8 cellular contexts compared by ENCODE assay signal in genomic region chr7:127253289-127254162, GRCh38. TPM values are rescaled to one million over a fixed set of nuclear protein-coding genes. Genes with fewer than 3 reads are reported as not detected.
DNase-seq lines count a peak whose midpoint lies in the region; ATAC-seq lines count a peak whose summit lies in the region.

No MANE protein-coding gene starts in this region.

- peaks cover 84% of the 10 kb centered on the region for H3K27me3 ChIP-seq in ACC112 (ENCODE audit: insufficient read depth, low read length)

- peak overlapping the region; percentile 68 for H2AFZ ChIP-seq in ACC112 (ENCODE audit: low read length, unreplicated experiment)

- H3K4me3 ChIP-seq in ACC112 (ENCODE audit: low read depth, low read length), result peak overlapping the region; percentile 84

- H3K36me3 ChIP-seq in ACC112 (ENCODE audit: insufficient read depth, low read length), result no peaks in the 10 kb centered on the region

- no peak overlapping the region for H3K27ac ChIP-seq in ACC112 (ENCODE audit: low read depth, low read length)

- no peaks in the 10 kb centered on the region for H3K79me2 ChIP-seq in ACC112 (ENCODE audit: control insufficient read depth, insufficient read depth, low read length, unreplicated experiment)

- ATAC-seq in GM18508 (IDR thresholded peaks at IDR 0.05; ENCODE audit: insufficient read depth, unreplicated experiment) (peak; percentile 78), HG02981 (IDR thresholded peaks at IDR 0.05; ENCODE audit: unreplicated experiment) (peak; percentile 84), left lobe of liver (peak; percentile 75)

- DNase-seq in NCI-H2081 treated with DMSO at 0.1 percent for 48 hours (lab: John Stamatoyannopoulos, UW), result peak; percentile 31
- peak; percentile 28 for DNase-seq in activated CD4-positive, alpha-beta T cell treated with anti-CD3 and anti-CD28 coated beads for 1 hour
- DNase-seq in dedifferentiated amniotic fluid mesenchymal stem cell (ENCODE audit: extremely low spot score), result peak; percentile 44
- DNase-seq in left lobe of liver (ENCODE audit: low spot score), result peak; percentile 74
- peak; percentile 37 for DNase-seq in stimulated activated CD4-positive, alpha-beta T cell treated with anti-CD3 and anti-CD28 coated beads, Interleukin-2, amount 100 ng/mL, for 4 hours (ENCODE audit: low read depth)

- H3K4me1 ChIP-seq in ACC112 (ENCODE audit: control insufficient read depth, insufficient read depth, low read length, unreplicated experiment), result no peaks in the 10 kb centered on the region

RNA-seq across cellular contexts. Expression of gene GRM8, which starts 0.8 kb away (rescaled TPM):
- 6.7 TPM for total RNA-seq in left lobe of liver
